ENCODE assay signal across 1 cellular context in the genomic region with DNA sequence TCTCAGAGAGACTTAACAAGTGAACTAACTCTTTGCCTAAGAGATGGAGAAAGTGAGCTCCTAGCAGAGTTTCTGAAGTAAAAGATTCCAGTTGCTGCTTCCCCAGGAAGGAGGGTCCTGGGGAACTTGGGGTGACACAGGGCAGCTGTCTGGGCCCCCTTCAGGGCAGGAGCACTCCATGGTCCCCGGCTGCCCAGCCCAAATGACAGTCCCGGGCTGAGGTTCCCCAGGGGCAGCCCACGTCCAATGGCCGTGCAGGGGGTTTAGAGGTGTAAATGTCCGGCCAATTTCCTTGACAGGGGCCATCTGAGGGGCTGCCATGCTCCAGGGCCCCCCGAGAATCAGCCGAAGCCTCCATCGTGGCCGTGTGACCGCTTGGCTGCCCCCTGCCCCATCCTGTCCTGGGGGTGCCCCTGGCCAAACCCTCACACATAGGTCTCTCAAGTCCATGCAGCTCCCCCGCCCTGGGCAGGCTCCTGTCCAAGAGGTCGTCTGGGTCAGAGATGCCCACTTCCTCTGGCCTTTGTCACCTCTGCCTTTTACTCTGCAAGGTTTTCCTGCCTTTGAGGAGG.
TF ChIP-seq lines count a peak whose summit lies in the region.

No MANE protein-coding gene starts in this region.

TF ChIP-seq in H1, 55 proteins besides CTCF, POLR2A, EP300 and RAD21:
- TF ChIP-seq SP2 (IDR thresholded peaks at IDR 0.05; ENCODE audit: low read length) (no peak), EGR1 (IDR thresholded peaks at IDR 0.05; ENCODE audit: borderline replicate concordance, low read depth, low read length) (no peak), KDM5A (IDR thresholded peaks at IDR 0.05; ENCODE audit: low read length) (no peak), HDAC2 (IDR thresholded peaks at IDR 0.05; ENCODE audit: borderline replicate concordance in 1 of 2, low read depth in 2 of 2, low read length in 2 of 2) (no peak)
